ENCODE assay signal across 9 cellular contexts in genomic region chr16:72474511-72475123, GRCh38.
A peak's percentile ranks its signal among the peaks of the same experiment; 100 is the strongest.
DNase-seq lines count a peak whose midpoint lies in the region; ATAC-seq and TF ChIP-seq lines count a peak whose summit lies in the region.
"Had no signal": no experiment of that assay in that cellular context is flagged by ENCODE, and none has a peak within 500 bp of the region (broad histone marks: within the 10 kb centered on the region; RNA-seq: fewer than 3 reads in every experiment).

No MANE protein-coding gene starts in this region.

- peak overlapping the region; percentile 95 for H3K4me2 ChIP-seq in KMS-11
- H3K4me2 ChIP-seq: PC-9 had no signal

- peaks cover 80% of the 10 kb centered on the region for H3K4me1 ChIP-seq in KMS-11 (ENCODE audit: low read depth, poor library complexity, severe bottlenecking)

- no peak overlapping the region for H3K4me3 ChIP-seq in KMS-11 (IDR thresholded peaks at IDR 0.05; ENCODE audit: insufficient read depth, low read depth, low read length)
- H3K4me3 ChIP-seq: PC-9 had no signal

- ATAC-seq in HG02588 (IDR thresholded peaks at IDR 0.05; ENCODE audit: unreplicated experiment): no peak

- H3K79me2 ChIP-seq in KMS-11 (ENCODE audit: insufficient read depth, low read depth): no peaks in the 10 kb centered on the region

- no peak for TF ChIP-seq CTCF in KMS-11 (conservative IDR thresholded peaks at IDR 0.05; ENCODE audit: low read depth, low read length)

- H3K27me3 ChIP-seq in KMS-11 (ENCODE audit: insufficient read depth, low read depth): no peaks in the 10 kb centered on the region

- no peak overlapping the region for H2AFZ ChIP-seq in KMS-11 (ENCODE audit: low read depth)
- H2AFZ ChIP-seq: PC-9 had no signal

- no peaks in the 10 kb centered on the region for H3K36me3 ChIP-seq in KMS-11 (ENCODE audit: insufficient read depth)

- in situ Hi-C loops in Caki2 (cut with HindIII; ENCODE audit: low pct_unique_long_range_greater_than_20kb, low sequenced_read_pairs): loop anchor here (25.0 kb wide), 1 partner anchor 237 kb away; no protein-coding TSS in a partner anchor

- H3K27ac ChIP-seq in KMS-11: peak overlapping the region; percentile 89
- H3K27ac ChIP-seq: PC-9 had no signal

- DNase-seq in Caki2 (ENCODE audit: low read depth): peak; percentile 69
- peak; percentile 53 for DNase-seq in amniotic stem cell (lab: John Stamatoyannopoulos, UW)
- DNase-seq in medulla oblongata (ENCODE audit: extremely low spot score): peak; percentile 21
- no peak for DNase-seq in activated CD4-positive, alpha-beta T cell treated with anti-CD3 and anti-CD28 coated beads, Interleukin-2, amount 50 U/mL, for 1 hour
- DNase-seq in mucosa of gallbladder (ENCODE audit: low spot score): no peak
- no peak for DNase-seq in NCI-H1105 (lab: John Stamatoyannopoulos, UW)

- no peaks in the 10 kb centered on the region for H4K20me1 ChIP-seq in KMS-11 (ENCODE audit: insufficient read depth)

- peak overlapping the region; percentile 51; the same call in 1 of the 2 replicates for H3K9ac ChIP-seq in KMS-11

Comparison
In these comparisons a context has a peak if more than half of its experiments do, and no peak if none do; other contexts are left out.
1. DNase-seq: peak in Caki2 (single experiment), amniotic stem cell (single experiment) and medulla oblongata (single experiment); none in activated CD4-positive, alpha-beta T cell treated with anti-CD3 and anti-CD28 coated beads, Interleukin-2, amount 50 U/mL, for 1 hour (single experiment), mucosa of gallbladder (single experiment) and NCI-H1105 (single experiment).